Comparison of ENCODE assay signal across 8 cellular contexts in genomic region chr1:198157847-198158765, GRCh38. TPM values are rescaled to one million over a fixed set of nuclear protein-coding genes. Genes with fewer than 3 reads are reported as not detected.
A peak's percentile ranks its signal among the peaks of the same experiment; 100 is the strongest.
DNase-seq lines count a peak whose midpoint lies in the region; ATAC-seq and TF ChIP-seq lines count a peak whose summit lies in the region.

No MANE protein-coding gene starts in this region.

- H3K4me3 Mint-ChIP-seq in T-cell, result peak overlapping the region; percentile 95 to 98 (median 98)

- TF ChIP-seq CTCF in HL-60 (IDR thresholded peaks at IDR 0.05; ENCODE audit: insufficient read depth, low read length) (no peak), esophagus muscularis mucosa (IDR thresholded peaks at IDR 0.05) (no peak)

- no peak overlapping the region for H3K14ac ChIP-seq in neuronal stem cell (ENCODE audit: low read length)

- CTCF ChIA-PET in T-cell (lab: Charles Lee), result interaction anchor here (0.6 to 1.5 kb wide), 10 partner anchors 8 to 70 kb away, joined by 3 to 9 read pairs (median 3); no protein-coding TSS in a partner anchor

- H3K4me1 ChIP-seq in esophagus muscularis mucosa, result peaks cover 36 to 49% (median 42%) of the 10 kb centered on the region in 4 donors
- peaks cover 5 to 11% of the 10 kb centered on the region in 2 donors for H3K4me1 ChIP-seq in neuronal stem cell (ENCODE audit: control insufficient read depth in 2 of 2, insufficient read depth in 1 of 2, low read depth in 1 of 2, low read length in 2 of 2)

- H3K23ac ChIP-seq in neuronal stem cell (ENCODE audit: low read depth, low read length, poor library complexity), result no peak overlapping the region

- H3K9me3 ChIP-seq in esophagus muscularis mucosa (no peaks in the 10 kb centered on the region), neuronal stem cell (replicated peaks in 1 of 2; ENCODE audit: control insufficient read depth in 2 of 2, insufficient read depth in 1 of 2, low read depth in 1 of 2, low read length in 2 of 2) (no peaks in the 10 kb centered on the region)

- no peak overlapping the region for H4K8ac ChIP-seq in neuronal stem cell (ENCODE audit: low read depth, low read length)

- no peak overlapping the region for H2BK12ac ChIP-seq in neuronal stem cell (ENCODE audit: low read length)

- peak in 2 of 4 experiments; percentile 28 to 32 for ATAC-seq in T-cell (replicated peaks in 1 of 4)
- no peak for ATAC-seq in HG03039 (IDR thresholded peaks at IDR 0.05; ENCODE audit: unreplicated experiment)

- no peak overlapping the region for H2BK15ac ChIP-seq in neuronal stem cell (ENCODE audit: low read length)

- no peaks in the 10 kb centered on the region for H3K9me3 Mint-ChIP-seq in T-cell

- H2AK5ac ChIP-seq in neuronal stem cell (ENCODE audit: low read depth, low read length), result no peak overlapping the region

- POLR2A ChIA-PET in T-cell (lab: Charles Lee), result interaction anchor here (0.5 to 1.3 kb wide), 6 partner anchors 8 to 538 kb away, joined by 3 to 4 read pairs (median 4); no protein-coding TSS in a partner anchor

- peaks cover 43 to 62% (median 57%) of the 10 kb centered on the region in 3 donors for H3K4me1 Mint-ChIP-seq in T-cell

- H3K9ac ChIP-seq in neuronal stem cell (ENCODE audit: low read depth, low read length, poor library complexity), result no peak overlapping the region

- TF ChIP-seq EP300 in esophagus muscularis mucosa (IDR thresholded peaks at IDR 0.05), result no peak

- H2AFZ ChIP-seq in neuronal stem cell (ENCODE audit: low read length), result peak overlapping the region; percentile 96

- H3K79me1 ChIP-seq in neuronal stem cell (ENCODE audit: low read depth, low read length), result no peaks in the 10 kb centered on the region

- WGBS in esophagus muscularis mucosa, result 9% methylated on average over 17 of the region's 17 CpGs
- no CpG with 5 or more reads among the region's 17 CpGs for WGBS in neuronal stem cell (ENCODE audit: extremely low coverage in 2 of 2, insufficient read length in 2 of 2, insufficient replicate concordance in 1 of 2), 2 donors

- peak overlapping the region; percentile 82 for H3K27ac ChIP-seq in HL-60 (replicated peaks)
- H3K27ac ChIP-seq in esophagus muscularis mucosa (replicated peaks in 1 of 4), result peak overlapping the region; percentile 97 to 98 (median 98)
- H3K27ac ChIP-seq in neuronal stem cell (replicated peaks; ENCODE audit: low read length), result peak overlapping the region; percentile 59

- no peaks in the 10 kb centered on the region for H3K36me3 Mint-ChIP-seq in T-cell

- no peak overlapping the region for H4K91ac ChIP-seq in neuronal stem cell (ENCODE audit: low read depth, low read length, poor library complexity)

- intact Hi-C loops in esophagus muscularis mucosa (cut with DNase I), result loop anchor here (5.0 to 10.0 kb wide), 3 partner anchors 134 to 961 kb away; partner anchors contain the start of gene C1orf53

- no peak for TF ChIP-seq POLR2A in esophagus muscularis mucosa (IDR thresholded peaks at IDR 0.05; ENCODE audit: low read depth)

- H2BK5ac ChIP-seq in neuronal stem cell (ENCODE audit: low read length), result no peak overlapping the region

- H3K36me3 ChIP-seq in esophagus muscularis mucosa, result no peaks in the 10 kb centered on the region
- H3K36me3 ChIP-seq in neuronal stem cell (replicated peaks in 1 of 2; ENCODE audit: control insufficient read depth in 2 of 2, insufficient read depth in 2 of 2, low read length in 2 of 2), result no peaks in the 10 kb centered on the region

- H2BK120ac ChIP-seq in neuronal stem cell (ENCODE audit: low read depth, low read length), result no peak overlapping the region

- H3K4me2 ChIP-seq in neuronal stem cell (ENCODE audit: insufficient read depth, low read length, poor library complexity, severe bottlenecking), result peak overlapping the region; percentile 74

- peak; percentile 32 for DNase-seq in DMS114 treated with DMSO at 0.1 percent for 48 hours (lab: John Stamatoyannopoulos, UW; ENCODE audit: unreplicated experiment)
- DNase-seq in HL-60 (ENCODE audit: low read depth in 1 of 2, low spot score in 1 of 2), result peak in 1 of 2 experiments; percentile 55
- peak in 12 of 34 experiments; percentile 10 to 44 (median 20) for DNase-seq in T-cell
- no peak for DNase-seq in esophagus muscularis mucosa (ENCODE audit: extremely low spot score)
- peak; percentile 20 for DNase-seq in neuronal stem cell (ENCODE audit: low spot score)
- no peak for DNase-seq in NCI-H2029 treated with DMSO at 0.1 percent for 48 hours (lab: John Stamatoyannopoulos, UW)
- DNase-seq in DMS153 (lab: John Stamatoyannopoulos, UW), result no peak

- peak overlapping the region; percentile 99 for H3K27ac Mint-ChIP-seq in T-cell

- no peak overlapping the region for H3K18ac ChIP-seq in neuronal stem cell (ENCODE audit: low read length)

- H3K27me3 ChIP-seq in HL-60 (ENCODE audit: insufficient read depth, poor library complexity, severe bottlenecking) (no peaks in the 10 kb centered on the region), esophagus muscularis mucosa (no peaks in the 10 kb centered on the region), neuronal stem cell (ENCODE audit: control insufficient read depth in 3 of 3, insufficient read depth in 3 of 3, low read depth in 1 of 3, low read length in 3 of 3) (no peaks in the 10 kb centered on the region)

- no peak overlapping the region for H3K4ac ChIP-seq in neuronal stem cell (ENCODE audit: low read length)

- no peaks in the 10 kb centered on the region for H3K27me3 Mint-ChIP-seq in T-cell

- H3K4me3 ChIP-seq in HL-60 (replicated peaks; ENCODE audit: insufficient read depth, low read length) (peak overlapping the region; percentile 89), esophagus muscularis mucosa (peak overlapping the region; percentile 80 to 95 (median 91)), neuronal stem cell (ENCODE audit: low read length in 2 of 2) (peak overlapping the region; percentile 56 to 94)

RNA-seq across cellular contexts. Expression of gene NEK7, which starts 1.3 kb away (rescaled TPM):
- total RNA-seq in T-cell (10 to 100 TPM; 31.8 to 75.4 (median 69.9) TPM), esophagus muscularis mucosa (100 to 1,000 TPM; 110 to 196 (median 158) TPM)
- polyA plus RNA-seq in neuronal stem cell (2013, experiment 1 of 2), result 8.8 TPM
- polyA plus RNA-seq in neuronal stem cell (2013, experiment 2 of 2), result 9.7 TPM

Comparison
In these comparisons a context has a peak if more than half of its experiments do, and no peak if none do; other contexts are left out.
1. DNase-seq: peak in DMS114 treated with DMSO at 0.1 percent for 48 hours (single experiment) and neuronal stem cell (single experiment); none in esophagus muscularis mucosa (single experiment), NCI-H2029 treated with DMSO at 0.1 percent for 48 hours (single experiment) and DMS153 (single experiment).
2. Peak in every context shown above with its lines, with median percentiles within 50 percentile points of each other: H3K27ac ChIP-seq and H3K4me3 ChIP-seq.